Comparison of ENCODE assay signal across 8 cellular contexts in the genomic region with DNA sequence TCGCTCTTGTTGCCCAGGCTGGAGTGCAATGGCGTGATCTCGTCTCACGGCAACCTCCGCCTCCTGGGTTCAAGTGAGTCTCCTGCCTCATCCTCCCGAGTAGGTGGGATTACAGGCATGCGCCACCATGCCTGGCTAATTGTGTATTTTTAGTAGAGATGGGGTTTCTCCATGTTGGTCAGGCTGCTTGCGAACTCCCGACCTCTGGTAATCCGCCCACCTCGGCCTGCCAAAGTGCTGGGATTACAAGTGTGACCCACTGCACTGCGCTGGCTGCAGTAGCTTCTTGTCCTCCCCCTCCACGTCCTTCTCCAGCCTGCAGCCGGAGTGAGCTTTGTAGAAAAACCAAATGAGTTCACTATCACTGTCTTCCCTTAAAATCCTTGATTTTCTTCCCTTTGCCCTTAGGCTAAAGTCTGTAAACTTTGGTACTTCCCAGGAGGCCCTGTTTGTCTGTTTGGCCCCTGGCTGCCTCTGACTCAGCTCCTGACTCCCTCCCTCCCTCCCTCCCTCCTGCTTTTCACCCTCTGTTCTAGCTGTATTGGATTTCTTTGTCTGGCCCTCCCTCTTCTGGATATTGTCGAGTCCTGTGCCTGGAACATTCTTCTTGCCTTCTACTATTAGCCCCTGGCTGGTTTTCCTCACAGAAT. TPM values are rescaled to one million over a fixed set of nuclear protein-coding genes. Genes with fewer than 3 reads are reported as not detected.
DNase-seq lines count a peak whose midpoint lies in the region; ATAC-seq and TF ChIP-seq lines count a peak whose summit lies in the region.

No MANE protein-coding gene starts in this region.

- H3K4me3 ChIP-seq in naive thymus-derived CD4-positive, alpha-beta T cell (ENCODE audit: low read length) = no peak overlapping the region

- no peaks in the 10 kb centered on the region for H3K27me3 Mint-ChIP-seq in mesothelial cell of epicardium (ENCODE audit: low read depth)
- no peaks in the 10 kb centered on the region for H3K27me3 Mint-ChIP-seq in T-helper 2 cell treated with Interferon-gamma antibody and Interleukin-4, amounts not matched to agents 5 μg/mL and 100 μg/mL, for 36 hours (ENCODE audit: low read depth)
- H3K27me3 Mint-ChIP-seq in naive thymus-derived CD4-positive, alpha-beta T cell = no peaks in the 10 kb centered on the region

- CTCF ChIA-PET in naive thymus-derived CD4-positive, alpha-beta T cell (lab: Charles Lee) = interaction anchor here (0.7 kb wide), 1 partner anchor 12 kb away, joined by 3 read pairs; no protein-coding TSS in a partner anchor

- no peak overlapping the region for H3K4me3 Mint-ChIP-seq in mesothelial cell of epicardium
- no peak overlapping the region for H3K4me3 Mint-ChIP-seq in T-helper 2 cell treated with Interferon-gamma antibody and Interleukin-4, amounts not matched to agents 5 μg/mL and 100 μg/mL, for 36 hours
- no peak overlapping the region for H3K4me3 Mint-ChIP-seq in naive thymus-derived CD4-positive, alpha-beta T cell

- H3K36me3 Mint-ChIP-seq in mesothelial cell of epicardium = peaks cover 14% of the 10 kb centered on the region
- no peaks in the 10 kb centered on the region for H3K36me3 Mint-ChIP-seq in T-helper 2 cell treated with Interferon-gamma antibody and Interleukin-4, amounts not matched to agents 5 μg/mL and 100 μg/mL, for 36 hours (ENCODE audit: low read depth)
- H3K36me3 Mint-ChIP-seq in naive thymus-derived CD4-positive, alpha-beta T cell = peaks cover 0 to 25% (median 4%) of the 10 kb centered on the region in 5 donors

- peaks cover 67% of the 10 kb centered on the region for H3K4me1 Mint-ChIP-seq in mesothelial cell of epicardium
- H3K4me1 Mint-ChIP-seq in T-helper 2 cell treated with Interferon-gamma antibody and Interleukin-4, amounts not matched to agents 5 μg/mL and 100 μg/mL, for 36 hours (ENCODE audit: low read depth) = peaks cover 22% of the 10 kb centered on the region
- H3K4me1 Mint-ChIP-seq in naive thymus-derived CD4-positive, alpha-beta T cell = peaks cover 15 to 38% (median 33%) of the 10 kb centered on the region in 7 donors

- peak; percentile 41 for DNase-seq in DMS53 treated with DMSO at 0.1 percent for 48 hours (lab: John Stamatoyannopoulos, UW; ENCODE audit: unreplicated experiment)
- DNase-seq in NCI-H446 treated with DMSO at 0.1 percent for 48 hours (lab: John Stamatoyannopoulos, UW) = peak; percentile 45
- peak; percentile 5 to 61 for DNase-seq in dermis microvascular lymphatic vessel endothelial cell (ENCODE audit: low read depth in 2 of 2)
- peak in 1 of 2 experiments; percentile 37 for DNase-seq in mesothelial cell of epicardium (ENCODE audit: low spot score in 2 of 2, unreplicated experiment in 2 of 2)
- no peak for DNase-seq in T-helper 9 cell
- DNase-seq in activated CD4-positive, alpha-beta T cell treated with anti-CD3 and anti-CD28 coated beads, Interleukin-2, amount 50 U/mL, for 48 hours = no peak
- DNase-seq in T-helper 2 cell treated with Interferon-gamma antibody and Interleukin-4, amounts not matched to agents 5 μg/mL and 100 μg/mL, for 36 hours (ENCODE audit: low spot score) = no peak
- no peak for DNase-seq in naive thymus-derived CD4-positive, alpha-beta T cell

- no peaks in the 10 kb centered on the region for H3K9me3 Mint-ChIP-seq in mesothelial cell of epicardium
- H3K9me3 Mint-ChIP-seq in T-helper 2 cell treated with Interferon-gamma antibody and Interleukin-4, amounts not matched to agents 5 μg/mL and 100 μg/mL, for 36 hours = no peaks in the 10 kb centered on the region
- H3K9me3 Mint-ChIP-seq in naive thymus-derived CD4-positive, alpha-beta T cell = no peaks in the 10 kb centered on the region

- no peaks in the 10 kb centered on the region for H3K4me1 ChIP-seq in naive thymus-derived CD4-positive, alpha-beta T cell (ENCODE audit: control insufficient read depth in 2 of 2, insufficient read depth in 2 of 2, low read length in 2 of 2)

- TF ChIP-seq CTCF in mesothelial cell of epicardium (IDR thresholded peaks at IDR 0.05; ENCODE audit: unreplicated experiment) = no peak

- H3K36me3 ChIP-seq in naive thymus-derived CD4-positive, alpha-beta T cell (ENCODE audit: control insufficient read depth in 2 of 3, insufficient read depth in 3 of 3, low read length in 3 of 3) = peaks cover 0 to 11% (median 0%) of the 10 kb centered on the region in 3 experiments

- no peak overlapping the region for H3K27ac ChIP-seq in naive thymus-derived CD4-positive, alpha-beta T cell (ENCODE audit: low read depth, low read length)

- POLR2A ChIA-PET in naive thymus-derived CD4-positive, alpha-beta T cell (lab: Charles Lee) = no interaction called here

- no peaks in the 10 kb centered on the region for H3K27me3 ChIP-seq in naive thymus-derived CD4-positive, alpha-beta T cell (ENCODE audit: control insufficient read depth in 2 of 2, insufficient read depth in 2 of 2, low read length in 2 of 2)

- peak overlapping the region; percentile 96 for H3K27ac Mint-ChIP-seq in mesothelial cell of epicardium
- H3K27ac Mint-ChIP-seq in T-helper 2 cell treated with Interferon-gamma antibody and Interleukin-4, amounts not matched to agents 5 μg/mL and 100 μg/mL, for 36 hours = no peak overlapping the region
- H3K27ac Mint-ChIP-seq in naive thymus-derived CD4-positive, alpha-beta T cell = peak overlapping the region in 3 of 9 donors; percentile 8 to 80 (median 28)

- no peaks in the 10 kb centered on the region for H3K9me3 ChIP-seq in naive thymus-derived CD4-positive, alpha-beta T cell (ENCODE audit: control insufficient read depth in 2 of 3, low read length in 3 of 3)

- intact Hi-C loops in naive thymus-derived CD4-positive, alpha-beta T cell (cut with micrococcal nuclease) = no loop called here

- no peak for ATAC-seq in naive thymus-derived CD4-positive, alpha-beta T cell

RNA-seq across cellular contexts. Expression of a gene that starts 12.9 kb away (rescaled TPM):
- total RNA-seq in dermis microvascular lymphatic vessel endothelial cell (0.39 and 0.51 TPM in 2 replicates), mesothelial cell of epicardium (52.2 to 59.5 TPM (median 53.0 TPM) in 3 replicates)
- 10 to 100 TPM in 2 of 5 experiments, 1 to 10 TPM in 3; 5.2 to 10.8 (median 7.7) TPM for total RNA-seq in naive thymus-derived CD4-positive, alpha-beta T cell
- polyA plus RNA-seq in naive thymus-derived CD4-positive, alpha-beta T cell = 1 to 10 TPM in 1 of 2 donors, under 1 TPM in 1; 0.60 to 1.9 TPM

RNA-seq across cellular contexts. Expression of a gene that starts 50.6 kb away (rescaled TPM):
- total RNA-seq in dermis microvascular lymphatic vessel endothelial cell (1.5 TPM in 2 replicates), mesothelial cell of epicardium (12.9 to 15.9 TPM (median 15.2 TPM) in 3 replicates)
- 10 to 100 TPM in 4 of 5 experiments, 1 to 10 TPM in 1; 5.5 to 54.0 (median 45.0) TPM for total RNA-seq in naive thymus-derived CD4-positive, alpha-beta T cell
- 10 to 100 TPM; 23.3 to 24.1 TPM for polyA plus RNA-seq in naive thymus-derived CD4-positive, alpha-beta T cell

RNA-seq across cellular contexts. Expression of a gene that starts 52.9 kb away (rescaled TPM):
- total RNA-seq in dermis microvascular lymphatic vessel endothelial cell (0.13 TPM in 1 of 2 replicates, not detected in the other), mesothelial cell of epicardium (18.8 to 20.0 TPM (median 19.2 TPM) in 3 replicates)
- total RNA-seq in naive thymus-derived CD4-positive, alpha-beta T cell = under 1 TPM in 2 of 5 experiments, not detected in 3; 0.27 to 0.32 TPM
- 1 to 10 TPM; 1.3 to 1.7 TPM for polyA plus RNA-seq in naive thymus-derived CD4-positive, alpha-beta T cell

Comparison
In these comparisons a context has a peak if more than half of its experiments do, and no peak if none do; other contexts are left out.
1. DNase-seq: peak in DMS53 treated with DMSO at 0.1 percent for 48 hours (single experiment), NCI-H446 treated with DMSO at 0.1 percent for 48 hours (single experiment) and dermis microvascular lymphatic vessel endothelial cell (2 of 2); none in T-helper 9 cell (single experiment), activated CD4-positive, alpha-beta T cell treated with anti-CD3 and anti-CD28 coated beads, Interleukin-2, amount 50 U/mL, for 48 hours (0 of 2), T-helper 2 cell treated with Interferon-gamma antibody and Interleukin-4, amounts not matched to agents 5 μg/mL and 100 μg/mL, for 36 hours (single experiment) and naive thymus-derived CD4-positive, alpha-beta T cell (0 of 9).
2. RNA of a gene that starts 52.9 kb away (total RNA-seq): 18.8 to 20.0 TPM in mesothelial cell of epicardium; 0.13 TPM in dermis microvascular lymphatic vessel endothelial cell and 0.27 to 0.32 TPM in naive thymus-derived CD4-positive, alpha-beta T cell; every median in the first group is over 10 times any median in the second.